Comparison of ENCODE assay signal across 10 cellular contexts in genomic region chr4:70925899-70926635, GRCh38. TPM values are rescaled to one million over a fixed set of nuclear protein-coding genes. Genes with fewer than 3 reads are reported as not detected.
DNase-seq lines count a peak whose midpoint lies in the region; ATAC-seq and TF ChIP-seq lines count a peak whose summit lies in the region.
"Had no signal": no experiment of that assay in that cellular context is flagged by ENCODE, and none has a peak within 500 bp of the region (broad histone marks: within the 10 kb centered on the region; RNA-seq: fewer than 3 reads in every experiment).

No MANE protein-coding gene starts in this region.

- intact Hi-C loops in breast epithelium (cut with DNase I; ENCODE audit: low total_unique reads) (no loop called here), lower lobe of right lung (cut with DNase I) (no loop called here)

- no peak overlapping the region for H4K8ac ChIP-seq in trophoblast cell (ENCODE audit: low read depth, low read length)

- H2AFZ ChIP-seq in trophoblast cell (ENCODE audit: insufficient read depth, low read length, poor library complexity): no peak overlapping the region

- POLR2A ChIA-PET in activated CD4-positive, alpha-beta T cell treated with anti-CD3 and anti-CD28 coated beads, Interleukin-2, amount 10 ng/mL, durations not matched to agents 7 days and 5 days (lab: Charles Lee): no interaction called here

- H3K4me3 Mint-ChIP-seq in activated CD4-positive, alpha-beta T cell treated with anti-CD3 and anti-CD28 coated beads, Interleukin-2, amount 10 ng/mL, durations not matched to agents 7 days and 5 days: peak overlapping the region; percentile 1
- H3K4me3 Mint-ChIP-seq in IgD-negative memory B cell: peak overlapping the region; percentile 53 to 87 (median 68)

- peak overlapping the region; percentile 75 for H3K18ac ChIP-seq in trophoblast cell (ENCODE audit: low read length)

- H4K12ac ChIP-seq in trophoblast cell (ENCODE audit: low read depth, low read length): no peak overlapping the region

- no peak overlapping the region for H2BK120ac ChIP-seq in trophoblast cell (ENCODE audit: insufficient read depth, low read length, poor library complexity)

- H2BK5ac ChIP-seq in trophoblast cell (ENCODE audit: low read depth, low read length, poor library complexity): no peak overlapping the region

- H3K36me3 Mint-ChIP-seq in activated CD4-positive, alpha-beta T cell treated with anti-CD3 and anti-CD28 coated beads, Interleukin-2, amount 10 ng/mL, durations not matched to agents 7 days and 5 days (ENCODE audit: low read depth): peaks cover 10% of the 10 kb centered on the region
- no peaks in the 10 kb centered on the region for H3K36me3 Mint-ChIP-seq in IgD-negative memory B cell

- no peaks in the 10 kb centered on the region for H3K27me3 Mint-ChIP-seq in activated CD4-positive, alpha-beta T cell treated with anti-CD3 and anti-CD28 coated beads, Interleukin-2, amount 10 ng/mL, durations not matched to agents 7 days and 5 days
- H3K27me3 Mint-ChIP-seq in IgD-negative memory B cell: no peaks in the 10 kb centered on the region

- peak overlapping the region; percentile 75 for H3K4ac ChIP-seq in trophoblast cell (ENCODE audit: low read depth, low read length)

- H3K4me1 Mint-ChIP-seq in activated CD4-positive, alpha-beta T cell treated with anti-CD3 and anti-CD28 coated beads, Interleukin-2, amount 10 ng/mL, durations not matched to agents 7 days and 5 days: peaks cover 43% of the 10 kb centered on the region
- H3K4me1 Mint-ChIP-seq in IgD-negative memory B cell: peaks cover 36 to 51% (median 38%) of the 10 kb centered on the region in 3 donors

- no peak overlapping the region for H4K91ac ChIP-seq in trophoblast cell (ENCODE audit: low read depth, low read length)

- no peaks in the 10 kb centered on the region for H3K9me3 Mint-ChIP-seq in activated CD4-positive, alpha-beta T cell treated with anti-CD3 and anti-CD28 coated beads, Interleukin-2, amount 10 ng/mL, durations not matched to agents 7 days and 5 days
- no peaks in the 10 kb centered on the region for H3K9me3 Mint-ChIP-seq in IgD-negative memory B cell

- no peak overlapping the region for H2BK12ac ChIP-seq in trophoblast cell (ENCODE audit: low read length)

- ATAC-seq in HG02571 (IDR thresholded peaks at IDR 0.05; ENCODE audit: unreplicated experiment) (peak; percentile 72), lower lobe of right lung (no peak)

- H3K4me1 ChIP-seq in trophoblast cell (ENCODE audit: control insufficient read depth in 1 of 2, insufficient read depth in 2 of 2, low read length in 2 of 2): peaks cover 0 to 3% of the 10 kb centered on the region in 2 experiments
- H3K4me1 ChIP-seq in breast epithelium: no peaks in the 10 kb centered on the region
- H3K4me1 ChIP-seq in lower lobe of right lung: peaks cover 22% of the 10 kb centered on the region
- H3K4me1 ChIP-seq: ascending aorta had no signal

- H3K27ac Mint-ChIP-seq in activated CD4-positive, alpha-beta T cell treated with anti-CD3 and anti-CD28 coated beads, Interleukin-2, amount 10 ng/mL, durations not matched to agents 7 days and 5 days: peak overlapping the region; percentile 75
- H3K27ac Mint-ChIP-seq in IgD-negative memory B cell: peak overlapping the region; percentile 87 to 92 (median 90)

- H3K14ac ChIP-seq in trophoblast cell (ENCODE audit: low read length): no peak overlapping the region

- H3K27me3 ChIP-seq in trophoblast cell (ENCODE audit: insufficient read depth, low read length): no peaks in the 10 kb centered on the region
- H3K27me3 ChIP-seq in breast epithelium: no peaks in the 10 kb centered on the region
- H3K27me3 ChIP-seq in lower lobe of right lung (ENCODE audit: low read depth): no peaks in the 10 kb centered on the region
- H3K27me3 ChIP-seq: ascending aorta had no signal

- no CpG with 5 or more reads among the region's 6 CpGs for WGBS in trophoblast cell (ENCODE audit: extremely low coverage, insufficient coverage, insufficient read length)

- no peaks in the 10 kb centered on the region for H3K79me1 ChIP-seq in trophoblast cell (ENCODE audit: low read length)

- TF ChIP-seq CTCF in breast epithelium (IDR thresholded peaks at IDR 0.05) (no peak), lower lobe of right lung (IDR thresholded peaks at IDR 0.05) (no peak)

- no peak overlapping the region for H3K27ac ChIP-seq in trophoblast cell (ENCODE audit: low read depth, low read length)
- H3K27ac ChIP-seq in breast epithelium: no peak overlapping the region
- no peak overlapping the region for H3K27ac ChIP-seq in lower lobe of right lung
- H3K27ac ChIP-seq: ascending aorta had no signal

- H3K23ac ChIP-seq in trophoblast cell (ENCODE audit: low read length): no peak overlapping the region

- DNase-seq in activated CD4-positive, alpha-beta T cell treated with anti-CD3 and anti-CD28 coated beads, Interleukin-2, amount 10 ng/mL, durations not matched to agents 7 days and 5 days: no peak
- DNase-seq in activated CD4-positive, alpha-beta T cell treated with anti-CD3 and anti-CD28 coated beads, Interleukin-2, amount 50 U/mL, for 48 hours: no peak
- DNase-seq in trophoblast cell: no peak
- DNase-seq in breast epithelium (ENCODE audit: low spot score in 2 of 2): no peak
- no peak for DNase-seq in GDM1 (lab: John Stamatoyannopoulos, UW)
- no peak for DNase-seq in lower lobe of right lung
- DNase-seq: RPMI8226 had no signal

- no peak overlapping the region for H3K4me2 ChIP-seq in trophoblast cell (ENCODE audit: low read length)

- TF ChIP-seq POLR2A in breast epithelium (IDR thresholded peaks at IDR 0.05): no peak

- H3K9me3 ChIP-seq in trophoblast cell (ENCODE audit: insufficient read depth, low read depth, low read length) (no peaks in the 10 kb centered on the region), breast epithelium (peaks cover 0 to 1% of the 10 kb centered on the region in 2 donors), lower lobe of right lung (no peaks in the 10 kb centered on the region)
- H3K9me3 ChIP-seq: ascending aorta had no signal

- no peak overlapping the region for H2AK5ac ChIP-seq in trophoblast cell (ENCODE audit: low read length)

- H3K4me3 ChIP-seq in trophoblast cell (ENCODE audit: low read depth, low read length): no peak overlapping the region
- H3K4me3 ChIP-seq in breast epithelium: no peak overlapping the region
- H3K4me3 ChIP-seq in lower lobe of right lung: no peak overlapping the region
- H3K4me3 ChIP-seq: ascending aorta had no signal

- H3K9ac ChIP-seq in trophoblast cell (ENCODE audit: low read length): no peak overlapping the region

- H3K36me3 ChIP-seq in trophoblast cell (ENCODE audit: control insufficient read depth in 1 of 2, insufficient read depth in 2 of 2, low read length in 2 of 2) (no peaks in the 10 kb centered on the region), breast epithelium (no peaks in the 10 kb centered on the region), lower lobe of right lung (no peaks in the 10 kb centered on the region)
- H3K36me3 ChIP-seq: ascending aorta had no signal

- CTCF ChIA-PET in activated CD4-positive, alpha-beta T cell treated with anti-CD3 and anti-CD28 coated beads, Interleukin-2, amount 10 ng/mL, durations not matched to agents 7 days and 5 days (lab: Charles Lee): interaction anchor here (0.9 to 2.4 kb wide), 2 partner anchors 10 to 20 kb away, joined by 3 to 11 read pairs; no protein-coding TSS in a partner anchor

- peaks cover 4% of the 10 kb centered on the region for H3K79me2 ChIP-seq in trophoblast cell (ENCODE audit: control insufficient read depth, insufficient read depth, low read length, poor library complexity)

RNA-seq across cellular contexts. Expression of gene MOB1B, which starts 23.9 kb away (rescaled TPM):
- total RNA-seq in activated CD4-positive, alpha-beta T cell treated with anti-CD3 and anti-CD28 coated beads, Interleukin-2, amount 10 ng/mL, durations not matched to agents 7 days and 5 days: 10 to 100 TPM; 14.5 to 18.1 TPM
- 0.88 TPM for polyA plus RNA-seq in IgD-negative memory B cell
- 12.1 and 12.2 TPM in 2 replicates for polyA plus RNA-seq in trophoblast cell (2013)
- total RNA-seq in breast epithelium: 10 to 100 TPM; 13.3 to 27.8 (median 15.1) TPM
- 34.6 TPM for total RNA-seq in lower lobe of right lung
